ENCODE assay signal across 8 cellular contexts in the genomic region with DNA sequence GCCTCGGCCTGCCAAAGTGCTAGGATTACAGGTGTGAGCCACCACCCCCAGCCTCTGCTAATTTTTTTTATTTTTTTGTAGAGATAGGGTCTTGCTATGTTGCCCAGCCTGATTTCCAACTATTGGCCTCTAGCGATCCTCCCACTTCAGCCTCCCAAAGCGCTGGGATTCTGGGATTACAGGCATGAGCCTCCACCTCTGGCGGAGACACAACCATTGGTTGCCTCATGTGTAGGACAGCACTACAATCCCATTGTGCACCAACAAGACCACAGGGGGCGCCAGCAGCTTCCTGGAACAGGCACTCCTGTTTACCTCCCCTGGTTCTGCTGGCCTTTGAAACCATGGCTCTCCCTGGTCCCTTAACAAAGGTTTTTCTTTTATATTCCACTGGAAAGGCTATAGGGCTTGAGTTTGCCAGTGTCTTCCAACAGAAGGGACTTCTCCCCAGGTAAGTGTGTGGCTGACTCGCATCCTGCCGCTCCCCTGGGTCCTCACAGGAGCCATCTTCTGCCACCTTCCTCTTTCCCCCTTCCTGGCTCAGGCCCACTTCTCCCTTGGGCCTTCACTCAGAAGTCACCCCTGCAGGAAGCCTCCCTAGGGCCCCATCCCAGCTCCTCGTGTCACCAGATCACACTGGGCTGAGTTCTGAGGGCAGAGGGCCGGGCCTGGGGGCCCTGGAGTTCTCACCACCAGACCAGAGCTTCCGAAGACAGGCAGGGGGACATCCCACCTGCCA.
DNase-seq lines count a peak whose midpoint lies in the region; ATAC-seq and TF ChIP-seq lines count a peak whose summit lies in the region.

No MANE protein-coding gene starts in this region.

- DNase-seq in EL (peak; percentile 63), HuH-7.5 (ENCODE audit: low spot score) (peak; percentile 88), astrocyte of the cerebellum (ENCODE audit: low read depth) (no peak), inferior parietal cortex (ENCODE audit: extremely low spot score) (peak; percentile 48)
- peak; percentile 87 for DNase-seq in stimulated activated CD8-positive, alpha-beta memory T cell treated with anti-CD3 and anti-CD28 coated beads, Interleukin-4, amount 100 ng/mL, for 48 hours

- no peak overlapping the region for H3K4me3 ChIP-seq in astrocyte of the cerebellum (ENCODE audit: low read depth, low read length)

- peak; percentile 37 for TF ChIP-seq CTCF in astrocyte of the cerebellum (IDR thresholded peaks at IDR 0.05; ENCODE audit: low read depth, low read length, missing control alignments)

- peak; percentile 35; the same call in 1 of the 2 replicates for TF ChIP-seq POLR2A in Raji (IDR thresholded peaks at IDR 0.05; ENCODE audit: insufficient read depth, low read depth, low read length)

- in situ Hi-C loops in astrocyte of the cerebellum (cut with HindIII; ENCODE audit: low sequenced_read_pairs): no loop called here

- ATAC-seq in GM21717 (IDR thresholded peaks at IDR 0.05; ENCODE audit: unreplicated experiment) (no peak), HG03108 (IDR thresholded peaks at IDR 0.05; ENCODE audit: unreplicated experiment) (no peak)
